In the genomic region with DNA sequence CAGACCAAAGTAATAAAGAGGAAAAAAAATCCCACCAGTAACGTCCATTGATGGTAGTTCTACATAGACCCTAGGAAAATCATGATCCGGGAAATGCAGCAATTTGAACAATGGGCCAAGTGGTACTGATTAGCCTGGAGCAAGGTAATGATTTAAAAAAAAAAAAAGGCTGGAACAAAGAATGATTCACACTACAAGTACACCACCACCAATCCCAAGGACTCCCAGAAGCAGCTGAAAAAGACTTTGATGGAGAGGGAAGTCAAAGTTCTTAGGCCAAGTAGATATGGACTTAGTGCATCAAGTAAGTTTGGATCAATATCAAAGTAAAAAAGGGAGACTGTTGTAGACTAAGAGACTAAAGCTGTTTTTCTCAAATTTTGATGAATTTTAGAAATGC, we compare ENCODE assay signal across 7 cellular contexts. TPM values are rescaled to one million over a fixed set of nuclear protein-coding genes. Genes with fewer than 3 reads are reported as not detected.
"Had no signal": no experiment of that assay in that cellular context is flagged by ENCODE, and none has a peak within 500 bp of the region (broad histone marks: within the 10 kb centered on the region; RNA-seq: fewer than 3 reads in every experiment).

No MANE protein-coding gene starts in this region.

- ATAC-seq: K562 had no signal

- H3K27ac Mint-ChIP-seq: IgD-negative memory B cell had no signal

- H3K9me3 Mint-ChIP-seq: IgD-negative memory B cell had no signal

- DNase-seq: IMR-90, KBM-7, KG1 had no signal

- H3K36me3 Mint-ChIP-seq: IgD-negative memory B cell had no signal

- H3K4me3 Mint-ChIP-seq: IgD-negative memory B cell had no signal

RNA-seq across cellular contexts. Expression of a gene that starts 52.4 kb away (rescaled TPM):
- total RNA-seq: HT-29, HT1080, IMR-90 had no signal
- polyA plus RNA-seq: IgD-negative memory B cell, IMR-90 had no signal
